Comparison of ENCODE assay signal across 18 cellular contexts in genomic region chr7:115672024-115672423, GRCh38.
DNase-seq lines count a peak whose midpoint lies in the region; ATAC-seq and TF ChIP-seq lines count a peak whose summit lies in the region.
"Had no signal": no experiment of that assay in that cellular context is flagged by ENCODE, and none has a peak within 500 bp of the region (broad histone marks: within the 10 kb centered on the region; RNA-seq: fewer than 3 reads in every experiment).

No MANE protein-coding gene starts in this region.

- peak; percentile 18 for DNase-seq in HFFc6
- DNase-seq in astrocyte of the spinal cord (ENCODE audit: low read depth, low spot score) = peak; percentile 7
- peak; percentile 26 to 53 for DNase-seq in foreskin fibroblast
- DNase-seq in NCI-H446 treated with DMSO at 0.1 percent for 48 hours (lab: John Stamatoyannopoulos, UW) = no peak
- DNase-seq: COR-L47, Karpas-422, NCI-H1105 treated with DMSO at 0.1 percent for 48 hours, NCI-H1930, NCI-H2171, NCI-H774, Peyer's patch, SHP77 had no signal

- H3K4me1 ChIP-seq in ACC112 (ENCODE audit: control insufficient read depth, insufficient read depth, low read length, unreplicated experiment) = peaks cover 16% of the 10 kb centered on the region
- H3K4me1 ChIP-seq: Peyer's patch had no signal

- H3K79me2 ChIP-seq in ACC112 (ENCODE audit: control insufficient read depth, insufficient read depth, low read length, unreplicated experiment) = no peaks in the 10 kb centered on the region

- H3K27me3 ChIP-seq in ACC112 (ENCODE audit: insufficient read depth, low read length) = no peaks in the 10 kb centered on the region
- H3K27me3 ChIP-seq: Peyer's patch had no signal

- in situ Hi-C loops in astrocyte of the spinal cord (cut with HindIII; ENCODE audit: low sequenced_read_pairs) = no loop called here

- no peak for TF ChIP-seq CTCF in HFFc6 (IDR thresholded peaks at IDR 0.05)
- TF ChIP-seq CTCF in astrocyte of the spinal cord (IDR thresholded peaks at IDR 0.05; ENCODE audit: low read depth, low read length) = no peak
- no peak for TF ChIP-seq CTCF in foreskin fibroblast (IDR thresholded peaks at IDR 0.05; ENCODE audit: low read depth, low read length)

- H3K27ac Mint-ChIP-seq in HFFc6 = peak overlapping the region; percentile 78

- peaks cover 1% of the 10 kb centered on the region; the same call in 1 of the 2 replicates for H3K27me3 Mint-ChIP-seq in HFFc6 (ENCODE audit: insufficient read depth)

- H3K4me1 Mint-ChIP-seq in HFFc6 (ENCODE audit: low read depth) = peaks cover 56% of the 10 kb centered on the region

- ATAC-seq in GM19035 (IDR thresholded peaks at IDR 0.05; ENCODE audit: unreplicated experiment) = no peak
- ATAC-seq in HG02852 (IDR thresholded peaks at IDR 0.05; ENCODE audit: unreplicated experiment) = no peak
- ATAC-seq in HG03571 (IDR thresholded peaks at IDR 0.05; ENCODE audit: unreplicated experiment) = no peak

- peaks cover 13% of the 10 kb centered on the region for H3K36me3 Mint-ChIP-seq in HFFc6 (ENCODE audit: low read depth)

- no peak overlapping the region for H3K4me3 ChIP-seq in ACC112 (ENCODE audit: low read depth, low read length)
- H3K4me3 ChIP-seq in astrocyte of the spinal cord (ENCODE audit: low read depth, low read length) = no peak overlapping the region
- no peak overlapping the region for H3K4me3 ChIP-seq in foreskin fibroblast (ENCODE audit: low read depth in 1 of 2, low read length in 2 of 2)
- H3K4me3 ChIP-seq: Peyer's patch had no signal

- peak overlapping the region; percentile 15; the same call in 1 of the 2 replicates for H3K4me3 Mint-ChIP-seq in HFFc6

- H3K36me3 ChIP-seq in ACC112 (ENCODE audit: insufficient read depth, low read length) = no peaks in the 10 kb centered on the region
- H3K36me3 ChIP-seq: Peyer's patch had no signal

- H3K27ac ChIP-seq in ACC112 (ENCODE audit: low read depth, low read length) = peak overlapping the region; percentile 16; the same call in 1 of the 2 replicates
- H3K27ac ChIP-seq: 22Rv1, C4-2B, Peyer's patch had no signal

- peak overlapping the region; percentile 41 for H2AFZ ChIP-seq in ACC112 (ENCODE audit: low read length, unreplicated experiment)

- no peaks in the 10 kb centered on the region; the same call in 1 of the 2 replicates for H3K9me3 Mint-ChIP-seq in HFFc6
